In genomic region chr18:2188258-2188657, GRCh38 we compare ENCODE assay signal across 36 cellular contexts.
"Had no signal": no experiment of that assay in that cellular context is flagged by ENCODE, and none has a peak within 500 bp of the region (broad histone marks: within the 10 kb centered on the region; RNA-seq: fewer than 3 reads in every experiment).

No MANE protein-coding gene starts in this region.

- DNase-seq: Karpas-422, Kasumi-1, MG63, MM.1S, MV-4-11, NCI-H1048, NCI-H1092, NCI-H1092 treated with DMSO at 0.1 percent for 48 hours, NCI-H1105, NCI-H1105 treated with DMSO at 0.1 percent for 48 hours, NCI-H1417, NCI-H1417 treated with DMSO at 0.1 percent for 48 hours, NCI-H1436, NCI-H1436 treated with DMSO at 0.1 percent for 48 hours, NCI-H146, NCI-H1694, NCI-H1694 treated with DMSO at 0.1 percent for 48 hours, NCI-H187, NCI-H187 treated with DMSO at 0.1 percent for 48 hours, NCI-H1930, NCI-H2029, NCI-H2029 treated with DMSO at 0.1 percent for 48 hours, NCI-H2081, NCI-H2081 treated with DMSO at 0.1 percent for 48 hours, NCI-H2107, NCI-H2171, NCI-H2171 treated with DMSO at 0.1 percent for 48 hours, NCI-H2227 treated with DMSO at 0.1 percent for 48 hours, NCI-H226, NCI-H345, NCI-H446, NCI-H446 treated with DMSO at 0.1 percent for 48 hours, NCI-H510A, NCI-H510A treated with DMSO at 0.1 percent for 48 hours, NCI-H524, NCI-H524 treated with DMSO at 0.1 percent for 48 hours had no signal

- H3K9me3 ChIP-seq: MG63 had no signal

- H3K4me3 ChIP-seq: MG63 had no signal

- H3K27me3 ChIP-seq: MG63 had no signal

- H3K36me3 ChIP-seq: MG63 had no signal
